Comparison of ENCODE assay signal across 8 cellular contexts in the genomic region with DNA sequence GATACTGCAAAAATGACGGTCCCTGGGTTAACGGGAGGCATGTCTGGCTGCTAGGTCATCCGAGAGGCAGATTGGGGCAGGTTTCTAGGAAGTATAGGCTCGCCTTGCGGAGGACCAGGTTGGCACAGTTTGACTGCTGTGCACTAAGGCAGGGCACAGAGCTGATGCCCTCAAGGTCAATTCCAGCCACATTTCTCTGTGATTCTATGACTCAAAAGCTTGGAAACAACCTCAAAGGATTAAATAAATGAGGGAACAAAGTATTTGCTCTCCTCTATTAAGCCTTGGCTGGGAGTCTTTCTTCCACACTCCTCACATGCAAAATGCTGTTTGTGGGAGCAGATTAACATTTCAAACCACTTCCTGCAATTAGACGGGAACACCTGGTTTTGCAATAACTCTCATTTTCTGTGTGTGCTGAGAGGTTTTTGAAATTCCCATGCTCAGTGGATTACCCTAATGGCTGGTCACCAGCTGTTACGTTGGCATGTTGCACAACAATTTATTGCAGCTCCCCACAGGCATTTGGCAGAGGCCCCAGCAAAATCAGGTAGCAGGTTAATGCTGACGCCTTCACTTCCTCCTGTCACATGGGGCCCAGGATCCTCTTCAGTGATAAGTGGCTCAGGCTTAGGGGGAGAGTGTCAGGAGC.
A peak's percentile ranks its signal among the peaks of the same experiment; 100 is the strongest.
DNase-seq lines count a peak whose midpoint lies in the region; ATAC-seq and TF ChIP-seq lines count a peak whose summit lies in the region.

No MANE protein-coding gene starts in this region.

- H3K9me3 ChIP-seq in adrenal gland (replicated peaks in 1 of 3) = no peaks in the 10 kb centered on the region

- 28 to 50% (median 34%) methylated on average over 8 of the region's 8 CpGs for WGBS in adrenal gland, 4 donors

- DNase-seq in GM04503 (ENCODE audit: low read depth) = peak; percentile 54
- DNase-seq in NCI-H1694 (lab: John Stamatoyannopoulos, UW) = peak; percentile 53
- peak; percentile 77 to 92 (median 89) for DNase-seq in adrenal gland
- DNase-seq in left kidney (ENCODE audit: low read depth, low spot score) = peak; percentile 75
- no peak for DNase-seq in NCI-H1930 (lab: John Stamatoyannopoulos, UW)

- TF ChIP-seq CTCF in adrenal gland (IDR thresholded peaks at IDR 0.05) = no peak

- H3K36me3 ChIP-seq in adrenal gland (replicated peaks in 1 of 2) = no peaks in the 10 kb centered on the region

- TF ChIP-seq POLR2A in adrenal gland (IDR thresholded peaks at IDR 0.05) = no peak
- TF ChIP-seq POLR2A in GM18505 (IDR thresholded peaks at IDR 0.05; ENCODE audit: borderline replicate concordance, extremely low read depth, insufficient read depth, insufficient read length) = no peak

- ATAC-seq in GM18505 (IDR thresholded peaks at IDR 0.05; ENCODE audit: unreplicated experiment) = no peak
- no peak for ATAC-seq in GM21367 (IDR thresholded peaks at IDR 0.05; ENCODE audit: unreplicated experiment)
- ATAC-seq in HG03280 (IDR thresholded peaks at IDR 0.05; ENCODE audit: unreplicated experiment) = no peak

- intact Hi-C loops in adrenal gland (cut with DNase I) = no loop called here

- peaks cover 19 to 20% of the 10 kb centered on the region in 2 donors for H3K4me1 ChIP-seq in adrenal gland (replicated peaks in 1 of 2)

- H3K4me3 ChIP-seq in adrenal gland = no peak overlapping the region

- H3K27me3 ChIP-seq in adrenal gland = no peaks in the 10 kb centered on the region

- H3K27ac ChIP-seq in adrenal gland = peak overlapping the region in 4 of 5 donors; percentile 34 to 84 (median 66)

Comparison
In these comparisons a context has a peak if more than half of its experiments do, and no peak if none do; other contexts are left out.
1. DNase-seq: peak in GM04503 (single experiment), NCI-H1694 (single experiment), adrenal gland (7 of 7) and left kidney (single experiment); none in NCI-H1930 (0 of 2).